In genomic region chr16:78210305-78210704, GRCh38 we compare ENCODE assay signal across 18 cellular contexts.
DNase-seq lines count a peak whose midpoint lies in the region; ATAC-seq and TF ChIP-seq lines count a peak whose summit lies in the region.
"Had no signal": no experiment of that assay in that cellular context is flagged by ENCODE, and none has a peak within 500 bp of the region (broad histone marks: within the 10 kb centered on the region; RNA-seq: fewer than 3 reads in every experiment).

No MANE protein-coding gene starts in this region.

- H3F3A ChIP-seq in neural progenitor cell (ENCODE audit: low read depth) = peaks cover 3% of the 10 kb centered on the region

- ATAC-seq in natural killer cell (no peak), heart right ventricle (no peak)
- ATAC-seq: CD8-positive, alpha-beta T cell had no signal

- H3K27me3 ChIP-seq in endodermal cell (ENCODE audit: control insufficient read depth, insufficient read depth, low read length, poor library complexity, severe bottlenecking) (no peaks in the 10 kb centered on the region), neural progenitor cell (no peaks in the 10 kb centered on the region), heart right ventricle (no peaks in the 10 kb centered on the region)
- no peaks in the 10 kb centered on the region for H3K27me3 ChIP-seq in CD4-positive, alpha-beta memory T cell (ENCODE audit: insufficient read depth, low read length)
- H3K27me3 ChIP-seq: right atrium auricular region, suprapubic skin had no signal

- H3K4me3 Mint-ChIP-seq in endodermal cell (no peak overlapping the region), neural progenitor cell (no peak overlapping the region), natural killer cell (no peak overlapping the region)
- H3K4me3 Mint-ChIP-seq in CD4-positive, alpha-beta memory T cell = no peak overlapping the region
- H3K4me3 Mint-ChIP-seq: CD8-positive, alpha-beta T cell had no signal

- intact Hi-C loops in CD4-positive, alpha-beta memory T cell (cut with micrococcal nuclease) = no loop called here
- intact Hi-C loops in natural killer cell (cut with micrococcal nuclease) (no loop called here), heart right ventricle (cut with DNase I) (no loop called here)

- no peak overlapping the region for H3K9ac ChIP-seq in endodermal cell (ENCODE audit: extremely low read depth, low read length, poor library complexity, severe bottlenecking)
- no peak overlapping the region for H3K9ac ChIP-seq in neural progenitor cell

- H3K27ac Mint-ChIP-seq in endodermal cell (peak overlapping the region; percentile 23), neural progenitor cell (no peak overlapping the region), natural killer cell (no peak overlapping the region)
- H3K27ac Mint-ChIP-seq in CD4-positive, alpha-beta memory T cell = no peak overlapping the region
- H3K27ac Mint-ChIP-seq: CD8-positive, alpha-beta T cell had no signal

- H2AFZ ChIP-seq in neural progenitor cell (replicated peaks) = no peak overlapping the region

- CTCF ChIA-PET in CD4-positive, alpha-beta memory T cell (lab: Charles Lee; ENCODE audit: partially characterized antibody) = no interaction called here

- no peak overlapping the region for H3K27ac ChIP-seq in endodermal cell (ENCODE audit: low read depth, low read length)
- no peak overlapping the region for H3K27ac ChIP-seq in neural progenitor cell
- H3K27ac ChIP-seq in CD4-positive, alpha-beta memory T cell (ENCODE audit: low read depth, low read length) = no peak overlapping the region
- no peak overlapping the region for H3K27ac ChIP-seq in heart right ventricle
- H3K27ac ChIP-seq: right atrium auricular region, SK-N-MC, suprapubic skin had no signal

- H4K20me1 ChIP-seq in neural progenitor cell (ENCODE audit: low read depth) = no peaks in the 10 kb centered on the region

- H3K4me1 ChIP-seq in endodermal cell (ENCODE audit: control insufficient read depth, insufficient read depth, low read length) = no peaks in the 10 kb centered on the region
- H3K4me1 ChIP-seq in neural progenitor cell = peaks cover 3% of the 10 kb centered on the region
- H3K4me1 ChIP-seq in CD4-positive, alpha-beta memory T cell (ENCODE audit: insufficient read depth, low read length) = no peaks in the 10 kb centered on the region
- H3K4me1 ChIP-seq in heart right ventricle = no peaks in the 10 kb centered on the region
- H3K4me1 ChIP-seq: right atrium auricular region had no signal

- H3K4me2 ChIP-seq in neural progenitor cell = no peak overlapping the region

- WGBS in endodermal cell (ENCODE audit: insufficient coverage in 1 of 2, insufficient read length in 1 of 2), 2 experiments = 80 to 86% methylated on average over 1 to 6 of the region's 6 CpGs
- 83 to 88% methylated on average over 6 of the region's 6 CpGs for whole genome bisulfite sequencing in heart right ventricle, 2 donors

- H3K36me3 ChIP-seq in endodermal cell (ENCODE audit: control insufficient read depth, insufficient read depth, low read length) (no peaks in the 10 kb centered on the region), neural progenitor cell (no peaks in the 10 kb centered on the region), heart right ventricle (no peaks in the 10 kb centered on the region)
- no peaks in the 10 kb centered on the region for H3K36me3 ChIP-seq in CD4-positive, alpha-beta memory T cell (ENCODE audit: insufficient read depth, low read length)
- H3K36me3 ChIP-seq: right atrium auricular region, suprapubic skin had no signal

- peaks cover 3% of the 10 kb centered on the region for H3K36me3 Mint-ChIP-seq in endodermal cell (ENCODE audit: low read depth)
- H3K36me3 Mint-ChIP-seq in neural progenitor cell = no peaks in the 10 kb centered on the region
- peaks cover 0 to 27% of the 10 kb centered on the region in 2 donors for H3K36me3 Mint-ChIP-seq in CD4-positive, alpha-beta memory T cell
- H3K36me3 Mint-ChIP-seq in natural killer cell = no peaks in the 10 kb centered on the region

- H3K4me1 Mint-ChIP-seq in endodermal cell (peaks cover 30% of the 10 kb centered on the region), neural progenitor cell (peaks cover 6% of the 10 kb centered on the region), natural killer cell (no peaks in the 10 kb centered on the region)
- no peaks in the 10 kb centered on the region for H3K4me1 Mint-ChIP-seq in CD4-positive, alpha-beta memory T cell

- no peaks in the 10 kb centered on the region for H3K79me2 ChIP-seq in neural progenitor cell (ENCODE audit: low read depth)

- DNase-seq in H4 (ENCODE audit: low spot score) = peak; percentile 13
- peak; percentile 51 for DNase-seq in MV-4-11 (lab: John Stamatoyannopoulos, UW)
- peak; percentile 52 for DNase-seq in endodermal cell
- DNase-seq in neural progenitor cell (ENCODE audit: low spot score) = peak; percentile 23
- DNase-seq in CD4-positive, alpha-beta memory T cell = no peak
- DNase-seq in natural killer cell = no peak
- no peak for DNase-seq in heart right ventricle
- DNase-seq: activated CD4-positive, CD25-positive, alpha-beta regulatory T cell treated with anti-CD3 and anti-CD28 coated beads, Interleukin-2, amount 50 U/mL, for 72 hours; activated T-cell treated with anti-CD3 and anti-CD28 coated beads, Interleukin-2, amount 50 U/mL, for 1 hour; amniotic stem cell; CD8-positive, alpha-beta T cell; effector memory CD4-positive, alpha-beta T cell; GOT3; KBM-7; NCI-H526 had no signal

- peaks cover 2% of the 10 kb centered on the region for H3K9me3 ChIP-seq in endodermal cell (ENCODE audit: control insufficient read depth, low read length)
- no peaks in the 10 kb centered on the region for H3K9me3 ChIP-seq in neural progenitor cell (ENCODE audit: low read depth)
- H3K9me3 ChIP-seq in CD4-positive, alpha-beta memory T cell (ENCODE audit: control insufficient read depth in 1 of 2, low read length in 2 of 2) = no peaks in the 10 kb centered on the region
- H3K9me3 ChIP-seq in heart right ventricle = no peaks in the 10 kb centered on the region
- H3K9me3 ChIP-seq: right atrium auricular region, suprapubic skin had no signal

- POLR2A ChIA-PET in CD4-positive, alpha-beta memory T cell (lab: Charles Lee; ENCODE audit: partially characterized antibody) = no interaction called here

- no peak overlapping the region for H3K4me3 ChIP-seq in endodermal cell (ENCODE audit: low read length)
- no peak overlapping the region for H3K4me3 ChIP-seq in neural progenitor cell
- no peak overlapping the region for H3K4me3 ChIP-seq in CD4-positive, alpha-beta memory T cell (ENCODE audit: low read length in 2 of 2)
- no peak overlapping the region for H3K4me3 ChIP-seq in heart right ventricle
- H3K4me3 ChIP-seq: right atrium auricular region, SK-N-MC, suprapubic skin had no signal

- TF ChIP-seq CTCF in endodermal cell (conservative IDR thresholded peaks at IDR 0.05) = no peak
- no peak for TF ChIP-seq CTCF in neural progenitor cell (IDR thresholded peaks at IDR 0.05)
- TF ChIP-seq CTCF in natural killer cell (IDR thresholded peaks at IDR 0.05) = no peak
- no peak for TF ChIP-seq CTCF in heart right ventricle (IDR thresholded peaks at IDR 0.05)

- H3K9me3 Mint-ChIP-seq in endodermal cell (peaks cover 5% of the 10 kb centered on the region), neural progenitor cell (no peaks in the 10 kb centered on the region), natural killer cell (peaks cover 0 to 3% of the 10 kb centered on the region in 2 donors)
- H3K9me3 Mint-ChIP-seq in CD4-positive, alpha-beta memory T cell = peaks cover 0 to 3% (median 0%) of the 10 kb centered on the region in 8 donors
- H3K9me3 Mint-ChIP-seq: CD8-positive, alpha-beta T cell had no signal

- H3K27me3 Mint-ChIP-seq in endodermal cell (ENCODE audit: insufficient read depth) (peaks cover 2% of the 10 kb centered on the region), neural progenitor cell (ENCODE audit: insufficient read depth, low read depth) (no peaks in the 10 kb centered on the region), natural killer cell (ENCODE audit: low read depth in 2 of 2) (no peaks in the 10 kb centered on the region)
- H3K27me3 Mint-ChIP-seq in CD4-positive, alpha-beta memory T cell = no peaks in the 10 kb centered on the region

Comparison
In these comparisons a context has a peak if more than half of its experiments do, and no peak if none do; other contexts are left out.
1. DNase-seq: peak in H4 (single experiment), MV-4-11 (single experiment), endodermal cell (single experiment) and neural progenitor cell (single experiment); none in CD4-positive, alpha-beta memory T cell (0 of 5), natural killer cell (single experiment) and heart right ventricle (0 of 2).